Comparison of ENCODE assay signal across 24 cellular contexts in genomic region chr1:69919922-69920273, GRCh38.
DNase-seq lines count a peak whose midpoint lies in the region; ATAC-seq and TF ChIP-seq lines count a peak whose summit lies in the region.
"Had no signal": no experiment of that assay in that cellular context is flagged by ENCODE, and none has a peak within 500 bp of the region (broad histone marks: within the 10 kb centered on the region; RNA-seq: fewer than 3 reads in every experiment).

No MANE protein-coding gene starts in this region.

- ATAC-seq in upper lobe of right lung, result peak; percentile 41
- no peak for ATAC-seq in HG03095 (IDR thresholded peaks at IDR 0.05; ENCODE audit: unreplicated experiment)
- no peak for ATAC-seq in GM18520 (IDR thresholded peaks at IDR 0.05; ENCODE audit: unreplicated experiment)
- ATAC-seq: A549, GM12878, GM23338, HCT116 had no signal

- H3K9me2 ChIP-seq in PC-9 (ENCODE audit: insufficient read depth), result no peaks in the 10 kb centered on the region

- H3K4me1 Mint-ChIP-seq in chondrocyte (ENCODE audit: low read depth), result peaks cover 8% of the 10 kb centered on the region
- H3K4me1 Mint-ChIP-seq: CD8-positive, alpha-beta memory T cell had no signal

- TF ChIP-seq CTCF in PC-9 (conservative IDR thresholded peaks at IDR 0.05) (no peak), chondrocyte (IDR thresholded peaks at IDR 0.05) (no peak), osteoblast (IDR thresholded peaks at IDR 0.05; ENCODE audit: extremely low read depth, low read depth, low read length) (no peak), upper lobe of right lung (IDR thresholded peaks at IDR 0.05) (no peak)

- H3F3A ChIP-seq in PC-9 (ENCODE audit: insufficient read depth, low read depth), result no peaks in the 10 kb centered on the region

- no peaks in the 10 kb centered on the region for H4K20me1 ChIP-seq in PC-9 (ENCODE audit: insufficient read depth)
- no peaks in the 10 kb centered on the region for H4K20me1 ChIP-seq in osteoblast (ENCODE audit: insufficient read depth, low read length)
- H4K20me1 ChIP-seq: BLaER1 treated with 17β-estradiol and CSF1 and Interleukin-3, amounts not matched to agents 10 nM and 100 nM had no signal

- no peak overlapping the region for H3K27ac Mint-ChIP-seq in chondrocyte (ENCODE audit: unreplicated experiment)
- H3K27ac Mint-ChIP-seq: CD14-positive monocyte; CD4-positive, alpha-beta T cell; CD8-positive, alpha-beta memory T cell; GM23338; H9 had no signal

- no peaks in the 10 kb centered on the region for H3K27me3 Mint-ChIP-seq in chondrocyte (ENCODE audit: low read depth)
- H3K27me3 Mint-ChIP-seq: CD4-positive, alpha-beta T cell; CD8-positive, alpha-beta memory T cell had no signal

- intact Hi-C loops in PC-9 (cut with micrococcal nuclease; ENCODE audit: unreplicated experiment), result no loop called here
- intact Hi-C loops in upper lobe of right lung (cut with DNase I), result no loop called here

- no peaks in the 10 kb centered on the region for H3K36me3 ChIP-seq in PC-9 (ENCODE audit: low read depth)
- H3K36me3 ChIP-seq in osteoblast (ENCODE audit: insufficient read depth, low read length), result no peaks in the 10 kb centered on the region
- no peaks in the 10 kb centered on the region for H3K36me3 ChIP-seq in upper lobe of right lung
- H3K36me3 ChIP-seq: BE2C; BLaER1 treated with 17β-estradiol and CSF1 and Interleukin-3, amounts not matched to agents 10 nM and 100 nM had no signal

- no TSS peak for BruUV-seq in PC-9 (replicated peaks; lab: Mats Ljungman, UMichigan)

- no peaks in the 10 kb centered on the region for H3K9me3 ChIP-seq in PC-9 (ENCODE audit: insufficient read depth, low read depth)
- H3K9me3 ChIP-seq in osteoblast (ENCODE audit: low read depth, low read length), result no peaks in the 10 kb centered on the region
- no peaks in the 10 kb centered on the region for H3K9me3 ChIP-seq in upper lobe of right lung
- H3K9me3 ChIP-seq: A549, BE2C had no signal

- H3K27me3 ChIP-seq in PC-9 (ENCODE audit: insufficient read depth, low read depth) (no peaks in the 10 kb centered on the region), osteoblast (ENCODE audit: insufficient read depth, low read length) (no peaks in the 10 kb centered on the region), upper lobe of right lung (no peaks in the 10 kb centered on the region)
- H3K27me3 ChIP-seq: BE2C; BLaER1 treated with 17β-estradiol and CSF1 and Interleukin-3, amounts not matched to agents 10 nM and 100 nM had no signal

- H3K4me2 ChIP-seq in PC-9 (no peak overlapping the region), osteoblast (ENCODE audit: insufficient read depth, low read length) (no peak overlapping the region)
- H3K4me2 ChIP-seq: A549; BLaER1 treated with 17β-estradiol and CSF1 and Interleukin-3, amounts not matched to agents 10 nM and 100 nM; GM23338 had no signal

- CTCF ChIA-PET in PC-9 (lab: Charles Lee), result no interaction called here

- no peak for DNase-seq in PC-9
- peak; percentile 65 for DNase-seq in chondrocyte (ENCODE audit: low spot score)
- DNase-seq in osteoblast (ENCODE audit: insufficient read length, low spot score, missing footprints), result peak; percentile 14
- DNase-seq in upper lobe of right lung, result no peak
- DNase-seq in NCI-H1092 treated with DMSO at 0.1 percent for 48 hours (lab: John Stamatoyannopoulos, UW), result no peak
- DNase-seq: 8988T; ACHN; AML-193; BE2C; CD4-positive, alpha-beta T cell; CD8-positive, alpha-beta memory T cell; DMS 273 treated with DMSO at 0.1 percent for 48 hours; DMS79; EL; GDM1 had no signal

- no peak overlapping the region for H3K27ac ChIP-seq in PC-9
- no peak overlapping the region for H3K27ac ChIP-seq in osteoblast (ENCODE audit: low read depth, low read length)
- no peak overlapping the region for H3K27ac ChIP-seq in upper lobe of right lung
- H3K27ac ChIP-seq: A549; BLaER1 treated with 17β-estradiol and CSF1 and Interleukin-3, amounts not matched to agents 10 nM and 100 nM had no signal

- H3K79me2 ChIP-seq in PC-9 (ENCODE audit: low read depth), result no peaks in the 10 kb centered on the region
- H3K79me2 ChIP-seq in osteoblast (ENCODE audit: insufficient read depth, low read length), result no peaks in the 10 kb centered on the region

- POLR2A ChIA-PET in PC-9 (lab: Charles Lee; ENCODE audit: unreplicated experiment), result no interaction called here

- H3K9me3 Mint-ChIP-seq in chondrocyte (ENCODE audit: low read depth), result peaks cover 3% of the 10 kb centered on the region
- H3K9me3 Mint-ChIP-seq: GM23338, H9 had no signal

- H3K36me3 Mint-ChIP-seq in chondrocyte (ENCODE audit: low read depth), result no peaks in the 10 kb centered on the region
- H3K36me3 Mint-ChIP-seq: CD14-positive monocyte; CD8-positive, alpha-beta memory T cell had no signal

- H3K4me1 ChIP-seq in PC-9 (replicated peaks; ENCODE audit: insufficient read depth), result no peaks in the 10 kb centered on the region
- H3K4me1 ChIP-seq in osteoblast (ENCODE audit: insufficient read depth, low read length), result peaks cover 9% of the 10 kb centered on the region
- no peaks in the 10 kb centered on the region for H3K4me1 ChIP-seq in upper lobe of right lung
- H3K4me1 ChIP-seq: A549, BE2C had no signal

- H2AFZ ChIP-seq in PC-9, result 0 out of 2 replicates have a peak overlapping the region, but pooled peaks have one; percentile 12
- no peak overlapping the region for H2AFZ ChIP-seq in osteoblast (ENCODE audit: low read length)
- H2AFZ ChIP-seq: GM23338 had no signal

- H3K4me3 ChIP-seq in PC-9 (no peak overlapping the region), osteoblast (ENCODE audit: insufficient read depth, low read length) (no peak overlapping the region), upper lobe of right lung (no peak overlapping the region)
- H3K4me3 ChIP-seq: A549; BLaER1 treated with 17β-estradiol and CSF1 and Interleukin-3, amounts not matched to agents 10 nM and 100 nM; GM12878; GM23338 had no signal

- H3K4me3 Mint-ChIP-seq in chondrocyte (ENCODE audit: unreplicated experiment), result no peak overlapping the region
- H3K4me3 Mint-ChIP-seq: CD14-positive monocyte; CD4-positive, alpha-beta T cell; CD8-positive, alpha-beta memory T cell; GM23338; H9 had no signal

Comparison
In these comparisons a context has a peak if more than half of its experiments do, and no peak if none do; other contexts are left out.
1. DNase-seq: peak in chondrocyte (single experiment) and osteoblast (single experiment); none in PC-9 (0 of 2), upper lobe of right lung (single experiment) and NCI-H1092 treated with DMSO at 0.1 percent for 48 hours (single experiment).